In the genomic region with DNA sequence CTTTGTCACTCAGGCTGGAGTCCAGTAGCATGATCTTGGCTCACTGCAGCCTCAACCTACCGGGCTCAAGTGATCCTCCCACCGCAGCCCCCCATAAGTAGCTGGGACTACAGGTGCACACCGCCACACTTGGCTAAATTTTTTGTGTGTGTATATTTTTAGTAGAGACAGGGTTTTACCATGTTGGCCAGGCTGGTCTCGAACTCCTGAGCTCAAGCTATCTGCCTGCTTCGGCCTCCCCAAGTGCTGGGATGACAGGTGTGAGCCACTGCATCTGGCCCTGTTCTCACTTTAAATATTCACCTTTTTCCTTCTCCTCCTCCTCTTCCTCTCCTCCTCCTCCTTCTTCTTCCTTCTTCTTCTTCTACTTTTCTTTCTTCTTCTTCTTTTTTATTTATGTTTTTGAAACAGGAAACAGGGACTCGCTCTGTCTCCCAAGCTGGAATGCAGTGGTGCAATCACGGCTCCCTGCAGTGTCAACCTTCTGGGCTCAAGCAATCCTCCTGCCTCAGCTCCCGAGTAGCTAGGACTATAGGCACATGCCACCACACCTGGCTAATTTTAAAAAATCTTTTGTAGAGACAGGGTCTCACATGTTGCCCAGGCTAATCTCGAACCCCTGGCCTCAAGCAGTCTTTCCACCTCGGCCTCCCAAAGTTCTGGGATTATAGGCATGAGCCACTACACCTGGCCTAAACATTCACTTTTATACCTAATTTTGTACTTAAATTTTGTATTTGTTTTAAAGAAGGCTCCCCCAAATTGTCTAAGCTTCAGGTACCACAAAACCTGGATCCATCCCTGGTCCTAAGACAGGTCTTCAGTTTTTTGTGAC, we compare ENCODE assay signal across 1 cellular context.
TF ChIP-seq lines count a peak whose summit lies in the region.

No MANE protein-coding gene starts in this region.

TF ChIP-seq in HCT116, 20 proteins besides CTCF, POLR2A, EP300 and RAD21 (continued from another document):
- no peak for TF ChIP-seq ZNF274 (IDR thresholded peaks at IDR 0.05; ENCODE audit: low read depth, low read length)
- no peak for TF ChIP-seq JUND (IDR thresholded peaks at IDR 0.05)
- TF ChIP-seq EZH2phosphoT487 (IDR thresholded peaks at IDR 0.05; ENCODE audit: borderline replicate concordance), result no peak
- TF ChIP-seq, protein P1, sequence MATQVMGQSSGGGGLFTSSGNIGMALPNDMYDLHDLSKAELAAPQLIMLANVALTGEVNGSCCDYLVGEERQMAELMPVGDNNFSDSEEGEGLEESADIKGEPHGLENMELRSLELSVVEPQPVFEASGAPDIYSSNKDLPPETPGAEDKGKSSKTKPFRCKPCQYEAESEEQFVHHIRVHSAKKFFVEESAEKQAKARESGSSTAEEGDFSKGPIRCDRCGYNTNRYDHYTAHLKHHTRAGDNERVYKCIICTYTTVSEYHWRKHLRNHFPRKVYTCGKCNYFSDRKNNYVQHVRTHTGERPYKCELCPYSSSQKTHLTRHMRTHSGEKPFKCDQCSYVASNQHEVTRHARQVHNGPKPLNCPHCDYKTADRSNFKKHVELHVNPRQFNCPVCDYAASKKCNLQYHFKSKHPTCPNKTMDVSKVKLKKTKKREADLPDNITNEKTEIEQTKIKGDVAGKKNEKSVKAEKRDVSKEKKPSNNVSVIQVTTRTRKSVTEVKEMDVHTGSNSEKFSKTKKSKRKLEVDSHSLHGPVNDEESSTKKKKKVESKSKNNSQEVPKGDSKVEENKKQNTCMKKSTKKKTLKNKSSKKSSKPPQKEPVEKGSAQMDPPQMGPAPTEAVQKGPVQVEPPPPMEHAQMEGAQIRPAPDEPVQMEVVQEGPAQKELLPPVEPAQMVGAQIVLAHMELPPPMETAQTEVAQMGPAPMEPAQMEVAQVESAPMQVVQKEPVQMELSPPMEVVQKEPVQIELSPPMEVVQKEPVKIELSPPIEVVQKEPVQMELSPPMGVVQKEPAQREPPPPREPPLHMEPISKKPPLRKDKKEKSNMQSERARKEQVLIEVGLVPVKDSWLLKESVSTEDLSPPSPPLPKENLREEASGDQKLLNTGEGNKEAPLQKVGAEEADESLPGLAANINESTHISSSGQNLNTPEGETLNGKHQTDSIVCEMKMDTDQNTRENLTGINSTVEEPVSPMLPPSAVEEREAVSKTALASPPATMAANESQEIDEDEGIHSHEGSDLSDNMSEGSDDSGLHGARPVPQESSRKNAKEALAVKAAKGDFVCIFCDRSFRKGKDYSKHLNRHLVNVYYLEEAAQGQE (IDR thresholded peaks at IDR 0.05; ENCODE audit: low read depth), result no peak
- TF ChIP-seq SP1 (IDR thresholded peaks at IDR 0.05; ENCODE audit: low read depth), result no peak
